Comparison of ENCODE assay signal across 18 cellular contexts in genomic region chr2:235866373-235866772, GRCh38.
"Had no signal": no experiment of that assay in that cellular context is flagged by ENCODE, and none has a peak within 500 bp of the region (broad histone marks: within the 10 kb centered on the region; RNA-seq: fewer than 3 reads in every experiment).

No MANE protein-coding gene starts in this region.

- H3K4me2 ChIP-seq: smooth muscle cell had no signal

- H3K4me3 Mint-ChIP-seq: endodermal cell; natural killer cell treated with Interleukin-12 subunit alpha and Interleukin-12 subunit beta and Interleukin-15 and Interleukin-18, amount 100 ng/mL, for 72 hours had no signal

- H3K36me3 ChIP-seq: colonic mucosa, heart right ventricle, pancreas had no signal

- H3K27ac ChIP-seq: colonic mucosa, heart right ventricle, pancreas had no signal

- H3K9me3 Mint-ChIP-seq: natural killer cell treated with Interleukin-12 subunit alpha and Interleukin-12 subunit beta and Interleukin-15 and Interleukin-18, amount 100 ng/mL, for 72 hours had no signal

- H3K9me3 ChIP-seq: colonic mucosa, mucosa of descending colon, pancreas had no signal

- ATAC-seq: heart right ventricle; left lobe of liver; mucosa of descending colon; natural killer cell treated with Interleukin-12 subunit alpha and Interleukin-12 subunit beta and Interleukin-15 and Interleukin-18, amount 100 ng/mL, for 72 hours; pancreas; right cardiac atrium had no signal

- H3K4me3 ChIP-seq: colonic mucosa, heart right ventricle, mucosa of descending colon, pancreas, smooth muscle cell had no signal

- H3K36me3 Mint-ChIP-seq: natural killer cell treated with Interleukin-12 subunit alpha and Interleukin-12 subunit beta and Interleukin-15 and Interleukin-18, amount 100 ng/mL, for 72 hours had no signal

- H3K27me3 ChIP-seq: colonic mucosa, heart right ventricle, pancreas had no signal

- H3K27me3 Mint-ChIP-seq: progenitor cell of endocrine pancreas had no signal

- DNase-seq: colonic mucosa; effector CD4-positive, alpha-beta T cell; endodermal cell; foreskin melanocyte; heart right ventricle; hypothalamus; mammary epithelial cell; mucosa of descending colon; occipital lobe; pancreas; right cardiac atrium; stimulated activated CD4-positive, alpha-beta T cell treated with anti-CD3 and anti-CD28 coated beads, Interleukin-2, amount 100 ng/mL, for 48 hours; stimulated activated naive CD4-positive, alpha-beta T cell treated with Interleukin-2 at 50 U/mL for 16 hours; trophoblast cell had no signal

- H3K4me1 ChIP-seq: colonic mucosa, pancreas had no signal

- H3K27ac Mint-ChIP-seq: endodermal cell; natural killer cell treated with Interleukin-12 subunit alpha and Interleukin-12 subunit beta and Interleukin-15 and Interleukin-18, amount 100 ng/mL, for 72 hours; progenitor cell of endocrine pancreas had no signal
